In genomic region chr13:99407906-99408702, GRCh38 we compare ENCODE assay signal across 15 cellular contexts.
"Had no signal": no experiment of that assay in that cellular context is flagged by ENCODE, and none has a peak within 500 bp of the region (broad histone marks: within the 10 kb centered on the region; RNA-seq: fewer than 3 reads in every experiment).

No MANE protein-coding gene starts in this region.

- ATAC-seq: effector memory CD8-positive, alpha-beta T cell; gastroesophageal sphincter; left colon; left ventricle myocardium superior had no signal

- H3K27me3 Mint-ChIP-seq: effector memory CD8-positive, alpha-beta T cell; naive B cell had no signal

- H3K9me3 Mint-ChIP-seq: effector memory CD8-positive, alpha-beta T cell; type B pancreatic cell had no signal

- H3K36me3 Mint-ChIP-seq: naive B cell, type B pancreatic cell had no signal

- H3K27ac Mint-ChIP-seq: effector memory CD8-positive, alpha-beta T cell; nephron progenitor cell; type B pancreatic cell had no signal

- H3K4me3 Mint-ChIP-seq: effector memory CD8-positive, alpha-beta T cell; nephron progenitor cell; type B pancreatic cell had no signal

- DNase-seq: effector memory CD8-positive, alpha-beta T cell; glutamatergic neuron; kidney; left colon; left ventricle myocardium superior; mesendoderm; naive B cell; nephron progenitor cell; sigmoid colon; stimulated activated CD4-positive, alpha-beta T cell treated with anti-CD3 and anti-CD28 coated beads, Interleukin-2, amount 100 ng/mL, for 24 hours; stimulated activated naive CD4-positive, alpha-beta T cell; thyroid gland; uterus had no signal
